Comparison of ENCODE assay signal across 21 cellular contexts in genomic region chr5:62132279-62132678, GRCh38.
DNase-seq lines count a peak whose midpoint lies in the region; ATAC-seq and TF ChIP-seq lines count a peak whose summit lies in the region.
"Had no signal": no experiment of that assay in that cellular context is flagged by ENCODE, and none has a peak within 500 bp of the region (broad histone marks: within the 10 kb centered on the region; RNA-seq: fewer than 3 reads in every experiment).

No MANE protein-coding gene starts in this region.

- H2AFZ ChIP-seq in mesenchymal stem cell (ENCODE audit: low read depth, low read length) (no peak overlapping the region), neuronal stem cell (ENCODE audit: low read length) (no peak overlapping the region)

- H4K91ac ChIP-seq in mesenchymal stem cell (ENCODE audit: low read length) (no peak overlapping the region), neuronal stem cell (ENCODE audit: low read depth, low read length, poor library complexity) (no peak overlapping the region)

- ATAC-seq in RWPE2 (ENCODE audit: low read depth): peak; percentile 92
- ATAC-seq: CD8-positive, alpha-beta T cell; Panc1 had no signal

- H3K4ac ChIP-seq in mesenchymal stem cell (ENCODE audit: low read depth in 1 of 2, low read length in 2 of 2): no peak overlapping the region
- no peak overlapping the region for H3K4ac ChIP-seq in neuronal stem cell (ENCODE audit: low read length)

- H3K27me3 ChIP-seq in RWPE2 (ENCODE audit: insufficient read depth, poor library complexity, severe bottlenecking) (no peaks in the 10 kb centered on the region), mesenchymal stem cell (ENCODE audit: control insufficient read depth in 1 of 2, insufficient read depth in 1 of 2, low read length in 2 of 2) (peaks cover 3 to 15% of the 10 kb centered on the region in 2 experiments), neuronal stem cell (ENCODE audit: control insufficient read depth in 3 of 3, insufficient read depth in 3 of 3, low read depth in 1 of 3, low read length in 3 of 3) (peaks cover 0 to 5% (median 0%) of the 10 kb centered on the region in 3 experiments)

- H3K27ac ChIP-seq in RWPE2 (ENCODE audit: poor library complexity, severe bottlenecking) (peak overlapping the region; percentile 18), mesenchymal stem cell (ENCODE audit: low read length, poor library complexity, severe bottlenecking) (no peak overlapping the region), neuronal stem cell (replicated peaks; ENCODE audit: low read length) (no peak overlapping the region)
- H3K27ac ChIP-seq: SK-N-MC had no signal

- no peak overlapping the region for H3K4me2 ChIP-seq in mesenchymal stem cell (ENCODE audit: low read length, poor library complexity, severe bottlenecking)
- H3K4me2 ChIP-seq in neuronal stem cell (ENCODE audit: insufficient read depth, low read length, poor library complexity, severe bottlenecking): no peak overlapping the region

- no peak overlapping the region for H3K4me3 ChIP-seq in AG09309 (ENCODE audit: control insufficient read depth, low read depth, low read length)
- H3K4me3 ChIP-seq in RWPE2 (ENCODE audit: severe bottlenecking): no peak overlapping the region
- H3K4me3 ChIP-seq in mesenchymal stem cell (ENCODE audit: insufficient read depth in 1 of 2, low read depth in 1 of 2, low read length in 2 of 2): no peak overlapping the region
- no peak overlapping the region for H3K4me3 ChIP-seq in neuronal stem cell (ENCODE audit: low read length in 2 of 2)
- H3K4me3 ChIP-seq: SK-N-MC had no signal

- H2BK120ac ChIP-seq in mesenchymal stem cell (ENCODE audit: low read depth, low read length) (no peak overlapping the region), neuronal stem cell (ENCODE audit: low read depth, low read length) (no peak overlapping the region)

- DNase-seq in AG09309 (ENCODE audit: low read depth) (peak; percentile 53), EH (ENCODE audit: low read depth) (peak; percentile 2), RWPE2 (ENCODE audit: low spot score) (no peak), mesenchymal stem cell (peak; percentile 3), neuronal stem cell (ENCODE audit: low spot score) (no peak), mesenteric fat pad (ENCODE audit: low spot score) (no peak)
- DNase-seq in activated CD8-positive, alpha-beta memory T cell treated with anti-CD3 and anti-CD28 coated beads for 24 hours: no peak
- DNase-seq: C1 segment of cervical spinal cord; CD8-positive, alpha-beta T cell; DMS79 treated with DMSO at 0.1 percent for 48 hours; IMR-90; KG1; NCI-H1092; NCI-H1417 treated with DMSO at 0.1 percent for 48 hours; NCI-H1694 treated with DMSO at 0.1 percent for 48 hours; NCI-H2081; NCI-H2227 treated with DMSO at 0.1 percent for 48 hours; NCI-H526 treated with DMSO at 0.1 percent for 48 hours; SIG-M5 had no signal

- H3K18ac ChIP-seq in mesenchymal stem cell (ENCODE audit: low read depth in 1 of 2, low read length in 2 of 2) (no peak overlapping the region), neuronal stem cell (ENCODE audit: low read length) (no peak overlapping the region)

- no CpG with 5 or more reads among the region's 1 CpG for WGBS in mesenchymal stem cell
- WGBS in neuronal stem cell (ENCODE audit: extremely low coverage in 2 of 2, insufficient read length in 2 of 2, insufficient replicate concordance in 1 of 2), 2 donors: no CpG with 5 or more reads among the region's 1 CpG

- H3K79me1 ChIP-seq in mesenchymal stem cell (replicated peaks; ENCODE audit: low read length, poor library complexity, severe bottlenecking): no peaks in the 10 kb centered on the region
- H3K79me1 ChIP-seq in neuronal stem cell (ENCODE audit: low read depth, low read length): no peaks in the 10 kb centered on the region

- H3K23ac ChIP-seq in mesenchymal stem cell (ENCODE audit: low read length in 2 of 2) (no peak overlapping the region), neuronal stem cell (ENCODE audit: low read depth, low read length, poor library complexity) (no peak overlapping the region)

- H3K9ac ChIP-seq in mesenchymal stem cell (ENCODE audit: low read length) (no peak overlapping the region), neuronal stem cell (ENCODE audit: low read depth, low read length, poor library complexity) (no peak overlapping the region)

- TF ChIP-seq CTCF in AG09309 (IDR thresholded peaks at IDR 0.05; ENCODE audit: control insufficient read depth, insufficient read depth, low read depth, low read length, missing control alignments): no peak
- no peak for TF ChIP-seq CTCF in RWPE2 (IDR thresholded peaks at IDR 0.05; ENCODE audit: poor library complexity, severe bottlenecking)

- H4K8ac ChIP-seq in mesenchymal stem cell (ENCODE audit: low read length) (no peak overlapping the region), neuronal stem cell (ENCODE audit: low read depth, low read length) (no peak overlapping the region)

- H2BK5ac ChIP-seq in mesenchymal stem cell (ENCODE audit: low read depth, low read length, poor library complexity, severe bottlenecking) (no peak overlapping the region), neuronal stem cell (ENCODE audit: low read length) (no peak overlapping the region)

- no peak overlapping the region for H2BK15ac ChIP-seq in mesenchymal stem cell (ENCODE audit: low read depth, poor library complexity, severe bottlenecking)
- H2BK15ac ChIP-seq in neuronal stem cell (ENCODE audit: low read length): no peak overlapping the region

- H3K4me1 ChIP-seq in RWPE2 (ENCODE audit: insufficient read depth, poor library complexity, severe bottlenecking): peaks cover 9% of the 10 kb centered on the region
- H3K4me1 ChIP-seq in mesenchymal stem cell (ENCODE audit: control insufficient read depth, insufficient read depth, low read depth, low read length): no peaks in the 10 kb centered on the region
- no peaks in the 10 kb centered on the region for H3K4me1 ChIP-seq in neuronal stem cell (ENCODE audit: control insufficient read depth in 2 of 2, insufficient read depth in 1 of 2, low read depth in 1 of 2, low read length in 2 of 2)

- no peak overlapping the region for H3K14ac ChIP-seq in mesenchymal stem cell (ENCODE audit: low read length in 2 of 2)
- no peak overlapping the region for H3K14ac ChIP-seq in neuronal stem cell (ENCODE audit: low read length)

- no peaks in the 10 kb centered on the region for H3K36me3 ChIP-seq in RWPE2 (ENCODE audit: low read depth)
- no peaks in the 10 kb centered on the region for H3K36me3 ChIP-seq in mesenchymal stem cell (ENCODE audit: control insufficient read depth in 1 of 2, insufficient read depth in 2 of 2, low read depth in 1 of 2, low read length in 2 of 2)
- no peaks in the 10 kb centered on the region for H3K36me3 ChIP-seq in neuronal stem cell (replicated peaks in 1 of 2; ENCODE audit: control insufficient read depth in 2 of 2, insufficient read depth in 2 of 2, low read length in 2 of 2)

- H3K9me3 ChIP-seq in RWPE2 (ENCODE audit: severe bottlenecking) (peaks cover 5% of the 10 kb centered on the region), mesenchymal stem cell (ENCODE audit: control insufficient read depth, low read length) (no peaks in the 10 kb centered on the region), neuronal stem cell (replicated peaks in 1 of 2; ENCODE audit: control insufficient read depth in 2 of 2, insufficient read depth in 1 of 2, low read depth in 1 of 2, low read length in 2 of 2) (no peaks in the 10 kb centered on the region)

- H2BK12ac ChIP-seq in mesenchymal stem cell (ENCODE audit: low read length in 2 of 2) (no peak overlapping the region), neuronal stem cell (ENCODE audit: low read length) (no peak overlapping the region)

- no peak overlapping the region for H2AK5ac ChIP-seq in mesenchymal stem cell (ENCODE audit: low read length, severe bottlenecking)
- H2AK5ac ChIP-seq in neuronal stem cell (ENCODE audit: low read depth, low read length): no peak overlapping the region

Comparison
In these comparisons a context has a peak if more than half of its experiments do, and no peak if none do; other contexts are left out.
1. DNase-seq: peak in AG09309 (single experiment), EH (single experiment) and mesenchymal stem cell (single experiment); none in RWPE2 (single experiment), activated CD8-positive, alpha-beta memory T cell treated with anti-CD3 and anti-CD28 coated beads for 24 hours (single experiment), neuronal stem cell (single experiment) and mesenteric fat pad (single experiment).